ENCODE assay signal across 11 cellular contexts in the genomic region with DNA sequence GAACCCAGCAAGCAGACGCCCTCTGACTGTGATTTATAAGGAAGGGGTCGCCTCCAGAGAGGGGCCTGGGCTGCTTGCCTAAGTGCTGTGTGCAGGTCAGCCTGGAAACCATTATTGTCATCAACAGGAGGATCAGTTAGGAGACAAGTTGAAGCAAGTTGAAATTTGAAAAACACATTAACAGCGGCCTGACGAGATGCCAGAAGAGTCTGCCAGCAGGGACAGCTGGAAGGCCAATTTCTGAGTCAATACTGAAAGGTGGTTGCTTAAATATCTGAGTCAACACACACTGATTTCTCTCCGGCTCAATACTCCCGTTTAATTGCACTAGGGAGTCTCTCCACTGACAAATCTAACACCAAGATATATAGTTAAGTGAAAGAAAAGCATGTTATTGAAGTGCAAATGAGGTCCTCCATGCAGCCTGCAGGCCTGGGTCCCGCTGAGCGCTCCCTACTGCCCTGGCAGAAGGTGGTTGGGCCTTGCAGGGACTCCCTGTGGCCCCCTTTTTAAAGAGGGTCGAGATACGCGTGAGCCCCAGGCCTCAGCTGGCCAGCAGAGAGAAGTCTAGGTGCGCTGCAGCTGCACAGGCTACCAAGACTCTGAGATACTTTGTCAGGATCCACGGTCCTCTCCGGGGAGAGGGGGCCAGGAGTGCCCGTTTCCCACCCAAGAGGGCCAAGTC.
DNase-seq lines count a peak whose midpoint lies in the region; ATAC-seq and TF ChIP-seq lines count a peak whose summit lies in the region.
"Had no signal": no experiment of that assay in that cellular context is flagged by ENCODE, and none has a peak within 500 bp of the region (broad histone marks: within the 10 kb centered on the region; RNA-seq: fewer than 3 reads in every experiment).

No MANE protein-coding gene starts in this region.

- TF ChIP-seq POLR2A in uterus (IDR thresholded peaks at IDR 0.05), result no peak

- H3K4me3 ChIP-seq in left ventricle myocardium inferior (no peak overlapping the region), uterus (no peak overlapping the region), hepatocyte (no peak overlapping the region)

- no peak for DNase-seq in Right ventricle myocardium inferior (ENCODE audit: missing footprints)
- DNase-seq in cardiac septum (ENCODE audit: low spot score), result no peak
- DNase-seq in SHP77 treated with DMSO at 0.1 percent for 48 hours (lab: John Stamatoyannopoulos, UW), result peak; percentile 67
- DNase-seq in left ventricle myocardium inferior, result peak; percentile 54
- peak; percentile 75 to 86 for DNase-seq in uterus
- no peak for DNase-seq in hepatocyte (ENCODE audit: low spot score)
- DNase-seq in NCI-H524 treated with DMSO at 0.1 percent for 48 hours (lab: John Stamatoyannopoulos, UW), result no peak
- DNase-seq: activated naive CD4-positive, alpha-beta T cell treated with anti-CD3 and anti-CD28 coated beads, Interleukin-2, amount 10 ng/mL, durations not matched to agents 7 days and 5 days; BE2C had no signal

- H3K27ac ChIP-seq in left ventricle myocardium inferior (replicated peaks) (no peak overlapping the region), uterus (peak overlapping the region in 1 of 2 donors; percentile 25), hepatocyte (no peak overlapping the region)
- H3K27ac ChIP-seq: KMS-11 had no signal

- H4K20me1 ChIP-seq in hepatocyte (ENCODE audit: insufficient read depth, poor library complexity, severe bottlenecking), result no peaks in the 10 kb centered on the region

- no peak for TF ChIP-seq CTCF in left ventricle myocardium inferior (IDR thresholded peaks at IDR 0.05; ENCODE audit: borderline replicate concordance)
- TF ChIP-seq CTCF in uterus (IDR thresholded peaks at IDR 0.05), result no peak
- no peak for TF ChIP-seq CTCF in hepatocyte (IDR thresholded peaks at IDR 0.05; ENCODE audit: poor library complexity)

- peak; percentile 69 for ATAC-seq in Right ventricle myocardium inferior
- no peak for ATAC-seq in GM21529 (IDR thresholded peaks at IDR 0.05; ENCODE audit: unreplicated experiment)

- H3K36me3 ChIP-seq in left ventricle myocardium inferior, result no peaks in the 10 kb centered on the region
- H3K36me3 ChIP-seq in uterus, result no peaks in the 10 kb centered on the region
- no peaks in the 10 kb centered on the region for H3K36me3 ChIP-seq in hepatocyte (replicated peaks; ENCODE audit: insufficient read depth, low read depth)
- H3K36me3 ChIP-seq: BE2C had no signal

- intact Hi-C loops in Right ventricle myocardium inferior (cut with DNase I) (no loop called here), cardiac septum (cut with DNase I) (no loop called here), left ventricle myocardium inferior (cut with micrococcal nuclease) (no loop called here), uterus (cut with DNase I; ENCODE audit: low total_unique reads) (no loop called here)

- 68% methylated on average over 15 of the region's 15 CpGs for WGBS in hepatocyte (ENCODE audit: low lambda C conversion rate, missing lambda C conversion rate)

- H3K27me3 ChIP-seq in left ventricle myocardium inferior (ENCODE audit: low read depth), result peaks cover 13% of the 10 kb centered on the region
- no peaks in the 10 kb centered on the region for H3K27me3 ChIP-seq in uterus
- H3K27me3 ChIP-seq in hepatocyte, result no peaks in the 10 kb centered on the region
- H3K27me3 ChIP-seq: BE2C had no signal

- H3K4me1 ChIP-seq in left ventricle myocardium inferior, result peaks cover 8% of the 10 kb centered on the region
- peaks cover 0 to 3% of the 10 kb centered on the region in 2 donors for H3K4me1 ChIP-seq in uterus
- H3K4me1 ChIP-seq in hepatocyte (ENCODE audit: insufficient read depth), result peaks cover 7% of the 10 kb centered on the region
- H3K4me1 ChIP-seq: BE2C had no signal

- H3K4me2 ChIP-seq in hepatocyte, result no peak overlapping the region
- H3K4me2 ChIP-seq: KMS-11 had no signal

- H3K9me3 ChIP-seq in left ventricle myocardium inferior (replicated peaks) (no peaks in the 10 kb centered on the region), uterus (no peaks in the 10 kb centered on the region), hepatocyte (ENCODE audit: low read depth) (no peaks in the 10 kb centered on the region)
- H3K9me3 ChIP-seq: BE2C had no signal

- no peaks in the 10 kb centered on the region for H3K9me2 ChIP-seq in hepatocyte (replicated peaks; ENCODE audit: insufficient read depth)

- H2AFZ ChIP-seq in hepatocyte, result no peak overlapping the region

- H3K79me2 ChIP-seq in hepatocyte, result no peaks in the 10 kb centered on the region

Comparison
In these comparisons a context has a peak if more than half of its experiments do, and no peak if none do; other contexts are left out.
1. DNase-seq: peak in SHP77 treated with DMSO at 0.1 percent for 48 hours (single experiment), left ventricle myocardium inferior (single experiment) and uterus (2 of 2); none in Right ventricle myocardium inferior (single experiment), cardiac septum (single experiment), hepatocyte (single experiment) and NCI-H524 treated with DMSO at 0.1 percent for 48 hours (single experiment).